ENCODE assay signal across 9 cellular contexts in genomic region chr10:126013489-126014281, GRCh38.
DNase-seq lines count a peak whose midpoint lies in the region; ATAC-seq, FAIRE-seq and TF ChIP-seq lines count a peak whose summit lies in the region.
"Had no signal": no experiment of that assay in that cellular context is flagged by ENCODE, and none has a peak within 500 bp of the region (broad histone marks: within the 10 kb centered on the region; RNA-seq: fewer than 3 reads in every experiment).

No MANE protein-coding gene starts in this region.

- H3K27ac ChIP-seq in uterus, result no peak overlapping the region

- no peak for FAIRE-seq in GM19239 (lab: Jason Lieb, UNC)
- FAIRE-seq: endometrium had no signal

- no peaks in the 10 kb centered on the region for H3K4me1 ChIP-seq in uterus

- TF ChIP-seq CTCF in fibroblast of the aortic adventitia (IDR thresholded peaks at IDR 0.05; ENCODE audit: insufficient read depth, low read length), result no peak
- no peak for TF ChIP-seq CTCF in uterus (IDR thresholded peaks at IDR 0.05)

- no peaks in the 10 kb centered on the region for H3K36me3 ChIP-seq in uterus

- no peak overlapping the region for H3K4me3 ChIP-seq in fibroblast of the aortic adventitia (ENCODE audit: low read depth, low read length)
- no peak overlapping the region for H3K4me3 ChIP-seq in uterus

- ATAC-seq in GM19035 (IDR thresholded peaks at IDR 0.05; ENCODE audit: unreplicated experiment) (peak; percentile 66), GM19023 (IDR thresholded peaks at IDR 0.05; ENCODE audit: unreplicated experiment) (no peak)

- DNase-seq in CD1c-positive myeloid dendritic cell (ENCODE audit: extremely low spot score), result peak; percentile 15
- peak; percentile 63 for DNase-seq in NCI-H69 (lab: John Stamatoyannopoulos, UW)
- peak; percentile 67 for DNase-seq in fibroblast of the aortic adventitia (ENCODE audit: low read depth)
- DNase-seq in pons (ENCODE audit: low spot score), result no peak
- no peak for DNase-seq in GM19239 (ENCODE audit: insufficient read length, low spot score)
- no peak for DNase-seq in uterus

- no peaks in the 10 kb centered on the region for H3K9me3 ChIP-seq in uterus

- no peaks in the 10 kb centered on the region for H3K27me3 ChIP-seq in uterus

- TF ChIP-seq POLR2A in uterus (IDR thresholded peaks at IDR 0.05), result no peak

- intact Hi-C loops in uterus (cut with DNase I; ENCODE audit: low total_unique reads), result no loop called here

Comparison
In these comparisons a context has a peak if more than half of its experiments do, and no peak if none do; other contexts are left out.
1. DNase-seq: peak in CD1c-positive myeloid dendritic cell (single experiment), NCI-H69 (single experiment) and fibroblast of the aortic adventitia (single experiment); none in pons (single experiment), GM19239 (single experiment) and uterus (0 of 2).